In the genomic region with DNA sequence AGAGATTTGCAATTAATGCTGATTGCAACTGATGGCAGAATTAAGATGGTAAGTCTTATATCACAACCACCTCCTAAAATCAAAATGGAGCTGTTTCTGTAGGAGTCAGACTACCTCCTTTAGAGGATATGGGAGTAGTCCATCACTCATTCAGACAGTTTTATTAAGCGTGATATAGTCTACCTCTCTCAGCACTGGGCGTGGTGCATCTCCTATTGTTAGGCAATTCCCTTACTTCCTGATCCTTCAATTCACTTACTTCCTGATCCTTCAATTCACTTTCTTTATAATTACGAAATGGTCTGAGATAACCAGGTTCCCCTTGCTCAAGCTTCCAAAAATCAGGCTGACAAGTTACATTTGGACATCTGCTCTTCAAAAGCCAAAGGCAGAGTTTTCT, we compare ENCODE assay signal across 12 cellular contexts. TPM values are rescaled to one million over a fixed set of nuclear protein-coding genes. Genes with fewer than 3 reads are reported as not detected.
A peak's percentile ranks its signal among the peaks of the same experiment; 100 is the strongest.
DNase-seq lines count a peak whose midpoint lies in the region; FAIRE-seq and TF ChIP-seq lines count a peak whose summit lies in the region.
"Had no signal": no experiment of that assay in that cellular context is flagged by ENCODE, and none has a peak within 500 bp of the region (broad histone marks: within the 10 kb centered on the region; RNA-seq: fewer than 3 reads in every experiment).

No MANE protein-coding gene starts in this region.

- intact Hi-C loops in vagina (cut with DNase I): no loop called here

- H3K9me3 ChIP-seq in vagina: no peaks in the 10 kb centered on the region
- H3K9me3 ChIP-seq: neutrophil had no signal

- TF ChIP-seq POLR2A in vagina (IDR thresholded peaks at IDR 0.05) (no peak), GM12891 (IDR thresholded peaks at IDR 0.05; ENCODE audit: low read depth, low read length) (no peak)

- H3K27ac ChIP-seq in vagina: peak overlapping the region; percentile 14
- H3K27ac ChIP-seq: neutrophil had no signal

- TF ChIP-seq CTCF in vagina (IDR thresholded peaks at IDR 0.05) (no peak), GM13976 (IDR thresholded peaks at IDR 0.05; ENCODE audit: borderline replicate concordance, control extremely low read depth, extremely low read depth, insufficient read depth, missing control alignments) (no peak)

- H3K4me1 ChIP-seq in vagina: peaks cover 91% of the 10 kb centered on the region

- no peak for FAIRE-seq in GM12891 (lab: Jason Lieb, UNC)
- FAIRE-seq: colon, TTC549 had no signal

- DNase-seq in NCI-H2029 (lab: John Stamatoyannopoulos, UW): peak; percentile 36
- DNase-seq in NCI-H2029 treated with DMSO at 0.1 percent for 48 hours (lab: John Stamatoyannopoulos, UW): no peak
- peak; percentile 61 for DNase-seq in SKM-1 treated with dmso at 0.1 percent for 144 hours (lab: John Stamatoyannopoulos, UW; ENCODE audit: unreplicated experiment)
- peak; percentile 54 for DNase-seq in kidney tubule cell (ENCODE audit: low spot score)
- DNase-seq in vagina (ENCODE audit: extremely low spot score in 2 of 2): no peak
- no peak for DNase-seq in nucleus accumbens (lab: John Stamatoyannopoulos, UW)
- no peak for DNase-seq in GM13976 (ENCODE audit: low spot score)
- DNase-seq in GM12891 (ENCODE audit: insufficient read length, low spot score): no peak

- no peaks in the 10 kb centered on the region for H3K27me3 ChIP-seq in vagina
- H3K27me3 ChIP-seq: neutrophil had no signal

- no peak overlapping the region for H3K4me3 ChIP-seq in vagina

- in situ Hi-C loops in GM13976 (cut with MboI; ENCODE audit: low sequenced_read_pairs, unreplicated experiment): no loop called here

- no peaks in the 10 kb centered on the region for H3K36me3 ChIP-seq in vagina
- H3K36me3 ChIP-seq: neutrophil had no signal

TF ChIP-seq in GM12891, 5 proteins besides CTCF, POLR2A, EP300 and RAD21:
- TF ChIP-seq PAX5 (IDR thresholded peaks at IDR 0.05; ENCODE audit: insufficient read depth, low read length, severe bottlenecking) (no peak), POLR2AphosphoS5 (IDR thresholded peaks at IDR 0.05; ENCODE audit: low read depth, low read length) (no peak), TAF1 (IDR thresholded peaks at IDR 0.05; ENCODE audit: low read depth, low read length) (no peak), SPI1 (IDR thresholded peaks at IDR 0.05; ENCODE audit: low read depth, low read length) (no peak), POU2F2 (IDR thresholded peaks at IDR 0.05; ENCODE audit: low read depth, low read length) (no peak)
TF ChIP-seq in GM12891: peak in this region for 0.

RNA-seq across cellular contexts. Expression of a gene that starts 31.9 kb away (rescaled TPM):
- total RNA-seq in vagina: 41.5 TPM
- 0.05 TPM for polyA plus RNA-seq in GM12891 (2012; ENCODE audit: low read depth, missing spikeins)
- total RNA-seq: activated T-helper 17 cell treated with anti-CD3 and anti-CD28 coated beads, Interleukin-2, amount 50 U/mL, for 72 hours had no signal

Comparison
In these comparisons a context has a peak if more than half of its experiments do, and no peak if none do; other contexts are left out.
1. DNase-seq: peak in NCI-H2029 (single experiment), SKM-1 treated with dmso at 0.1 percent for 144 hours (single experiment) and kidney tubule cell (single experiment); none in NCI-H2029 treated with DMSO at 0.1 percent for 48 hours (single experiment), vagina (0 of 2), nucleus accumbens (0 of 56), GM13976 (single experiment) and GM12891 (single experiment).